In the genomic region with DNA sequence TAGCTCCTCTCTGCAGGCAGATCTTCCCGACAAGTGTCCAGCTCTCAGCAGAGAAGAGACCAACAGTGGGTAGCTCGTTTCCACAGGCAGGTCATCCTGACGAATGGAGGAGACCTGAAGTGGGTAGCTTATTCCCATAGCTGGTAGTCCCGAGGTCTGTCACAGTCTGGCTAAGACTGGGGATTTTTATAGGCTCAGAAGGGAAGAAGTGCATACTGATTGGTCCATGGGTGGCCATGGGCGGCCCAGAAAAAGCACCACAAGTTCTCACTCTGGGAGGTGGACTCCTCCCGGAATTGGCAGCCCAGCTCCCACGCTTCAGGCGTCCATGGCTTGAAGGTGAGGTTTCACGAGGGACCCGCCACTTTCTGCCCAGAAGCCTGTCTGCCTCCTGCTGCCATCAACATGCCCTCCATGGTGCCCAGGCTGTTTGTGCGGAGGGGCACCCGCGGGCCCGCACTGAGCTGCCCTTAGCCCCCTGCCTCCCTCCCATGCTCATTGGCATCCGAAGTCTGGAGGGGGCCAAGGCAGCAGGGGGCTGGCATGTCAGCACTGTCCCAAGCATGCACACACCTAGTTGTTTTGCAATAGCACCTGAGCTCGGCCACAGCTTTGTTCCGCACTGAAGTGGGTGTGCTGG, we compare ENCODE assay signal across 25 cellular contexts. TPM values are rescaled to one million over a fixed set of nuclear protein-coding genes. Genes with fewer than 3 reads are reported as not detected.
"Had no signal": no experiment of that assay in that cellular context is flagged by ENCODE, and none has a peak within 500 bp of the region (broad histone marks: within the 10 kb centered on the region; RNA-seq: fewer than 3 reads in every experiment).

No MANE protein-coding gene starts in this region.

- H3K4me1 ChIP-seq: Peyer's patch, SJSA1 had no signal

- ATAC-seq: PC-3, Right ventricle myocardium inferior had no signal

- FAIRE-seq: HTR-8/SVneo had no signal

- H3K9me3 ChIP-seq: Peyer's patch, SJSA1 had no signal

- H3K4me3 ChIP-seq: MG63, Peyer's patch, SJSA1, SK-N-MC had no signal

- DNase-seq: Karpas-422, KG1, MG63, NCI-H1092, NCI-H1105 treated with DMSO at 0.1 percent for 48 hours, NCI-H1436, NCI-H1694 treated with DMSO at 0.1 percent for 48 hours, NCI-H2029, NCI-H2081 treated with DMSO at 0.1 percent for 48 hours, NCI-H2171, NCI-H226, NCI-H446, NCI-H510A, NCI-H524 treated with DMSO at 0.1 percent for 48 hours, NCI-H774, PC-3, Peyer's patch, SIG-M5 had no signal

- H3K36me3 ChIP-seq: MG63, Peyer's patch, SJSA1 had no signal

- H3K27me3 ChIP-seq: Peyer's patch, SJSA1 had no signal

- H3K27ac ChIP-seq: HL-60, Peyer's patch, SJSA1, SK-N-MC had no signal

RNA-seq across cellular contexts. Expression of a gene that starts 9.9 kb away (rescaled TPM):
- total RNA-seq: OCI-LY7, RPMI7951 had no signal

RNA-seq across cellular contexts. Expression of a gene that starts 38.9 kb away (rescaled TPM):
- total RNA-seq: OCI-LY7, PC-3, RPMI7951, SJSA1 had no signal
